In the genomic region with DNA sequence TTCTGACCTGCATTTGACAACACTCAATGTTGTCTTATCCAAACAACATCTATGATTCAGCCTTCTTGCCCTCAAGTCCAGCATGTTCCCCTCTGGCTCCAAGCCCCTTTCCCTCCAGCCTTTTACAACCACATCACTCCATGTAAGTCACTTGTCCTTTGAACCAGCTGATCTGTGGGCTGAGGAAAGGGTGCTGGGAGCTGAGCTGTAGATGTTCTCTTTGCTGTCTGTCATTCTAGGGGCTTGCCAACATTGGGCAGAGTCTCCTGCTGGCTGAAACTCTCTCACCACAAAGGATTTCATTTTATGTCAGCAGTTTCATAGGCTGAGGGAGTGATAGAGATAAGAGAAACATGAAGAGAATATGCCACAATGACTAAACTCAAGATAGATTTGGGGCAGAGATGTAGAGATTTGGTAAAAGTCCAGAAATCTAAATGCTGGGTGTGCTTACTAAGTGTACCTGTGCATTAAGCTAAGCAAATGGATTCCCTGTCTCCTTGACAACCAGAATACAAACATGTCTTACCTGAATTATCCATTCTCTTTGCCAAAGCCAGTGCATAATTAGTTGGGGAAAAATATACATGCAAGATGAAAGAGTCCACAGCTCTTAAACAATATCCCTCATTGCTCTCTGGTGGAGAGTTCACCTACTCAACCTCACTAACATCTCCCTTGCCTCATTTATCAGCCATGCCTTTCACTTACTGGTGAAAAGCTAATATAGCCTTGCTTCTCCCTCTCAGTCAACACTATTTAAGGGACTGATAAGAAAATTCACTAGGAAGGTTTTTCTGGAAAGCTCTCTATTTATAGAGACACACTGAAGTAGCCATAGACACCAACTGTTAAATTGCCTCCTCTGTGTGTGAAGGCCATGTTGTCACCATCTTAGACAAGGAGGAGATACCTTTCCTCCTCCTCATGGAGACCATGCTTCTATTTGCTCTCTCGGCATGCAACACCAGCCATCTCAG, we compare ENCODE assay signal across 9 cellular contexts.
DNase-seq lines count a peak whose midpoint lies in the region; ATAC-seq, FAIRE-seq and TF ChIP-seq lines count a peak whose summit lies in the region.
"Had no signal": no experiment of that assay in that cellular context is flagged by ENCODE, and none has a peak within 500 bp of the region (broad histone marks: within the 10 kb centered on the region; RNA-seq: fewer than 3 reads in every experiment).

No MANE protein-coding gene starts in this region.

- TF ChIP-seq EP300 in A549 (IDR thresholded peaks at IDR 0.05): no peak

- H3K27me3 Mint-ChIP-seq in astrocyte (ENCODE audit: low read depth, unreplicated experiment) (peaks cover 4% of the 10 kb centered on the region), HFFc6 (ENCODE audit: insufficient read depth) (peaks cover 25% of the 10 kb centered on the region), endodermal cell (ENCODE audit: insufficient read depth) (peaks cover 16% of the 10 kb centered on the region)

- H3K36me3 ChIP-seq in astrocyte (ENCODE audit: insufficient read depth, low read length): no peaks in the 10 kb centered on the region
- no peaks in the 10 kb centered on the region for H3K36me3 ChIP-seq in A673 (ENCODE audit: insufficient read depth, low read length, poor library complexity, severe bottlenecking)
- no peaks in the 10 kb centered on the region for H3K36me3 ChIP-seq in endodermal cell (ENCODE audit: control insufficient read depth, insufficient read depth, low read length)

- H3K4me1 Mint-ChIP-seq in astrocyte (ENCODE audit: low read depth, unreplicated experiment): peaks cover 10% of the 10 kb centered on the region
- peaks cover 7% of the 10 kb centered on the region for H3K4me1 Mint-ChIP-seq in HFFc6 (ENCODE audit: low read depth)
- H3K4me1 Mint-ChIP-seq in endodermal cell: peaks cover 8% of the 10 kb centered on the region
- H3K4me1 Mint-ChIP-seq: activated B cell treated with CpG ODN at 0.5 μM for 24 hours had no signal

- H3K36me3 Mint-ChIP-seq in astrocyte (ENCODE audit: low read depth, unreplicated experiment) (no peaks in the 10 kb centered on the region), HFFc6 (ENCODE audit: low read depth) (no peaks in the 10 kb centered on the region), endodermal cell (ENCODE audit: low read depth) (no peaks in the 10 kb centered on the region)

- no peak overlapping the region for H3K9ac ChIP-seq in astrocyte (ENCODE audit: low read length)
- no peak overlapping the region for H3K9ac ChIP-seq in endodermal cell (ENCODE audit: extremely low read depth, low read length, poor library complexity, severe bottlenecking)

- H3K27ac Mint-ChIP-seq in astrocyte (ENCODE audit: unreplicated experiment) (no peak overlapping the region), HFFc6 (no peak overlapping the region), endodermal cell (no peak overlapping the region)
- H3K27ac Mint-ChIP-seq: activated B cell treated with CpG ODN at 0.5 μM for 24 hours had no signal

- DNase-seq in A549 (ENCODE audit: low read depth in 1 of 2, low spot score in 1 of 2) (no peak), GM19239 (ENCODE audit: insufficient read length, low spot score) (peak; percentile 18), astrocyte (ENCODE audit: low read depth) (peak; percentile 48), GDM1 (lab: John Stamatoyannopoulos, UW) (no peak), HFFc6 (no peak), A673 (ENCODE audit: low spot score) (no peak), endodermal cell (no peak)
- DNase-seq: activated B cell treated with CpG ODN at 0.5 μM for 24 hours had no signal

- no peaks in the 10 kb centered on the region for H3K9me3 Mint-ChIP-seq in astrocyte (ENCODE audit: unreplicated experiment)
- no peaks in the 10 kb centered on the region for H3K9me3 Mint-ChIP-seq in HFFc6
- H3K9me3 Mint-ChIP-seq in endodermal cell: no peaks in the 10 kb centered on the region
- H3K9me3 Mint-ChIP-seq: activated B cell treated with CpG ODN at 0.5 μM for 24 hours had no signal

- H3K4me3 ChIP-seq in A549 (no peak overlapping the region), astrocyte (ENCODE audit: insufficient read depth, low read depth, low read length) (no peak overlapping the region), A673 (ENCODE audit: low read depth, low read length, poor library complexity, severe bottlenecking) (no peak overlapping the region), endodermal cell (ENCODE audit: low read length) (no peak overlapping the region)

- H3K9me3 ChIP-seq in A549: no peaks in the 10 kb centered on the region
- no peaks in the 10 kb centered on the region for H3K9me3 ChIP-seq in astrocyte (ENCODE audit: insufficient read depth, low read depth, low read length)
- no peaks in the 10 kb centered on the region for H3K9me3 ChIP-seq in A673 (ENCODE audit: low read depth, low read length, poor library complexity, severe bottlenecking)
- H3K9me3 ChIP-seq in endodermal cell (ENCODE audit: control insufficient read depth, low read length): no peaks in the 10 kb centered on the region

- WGBS in A549 (ENCODE audit: missing lambda C conversion rate): no CpG with 5 or more reads among the region's 1 CpG
- WGBS in endodermal cell (ENCODE audit: insufficient coverage in 1 of 2, insufficient read length in 1 of 2), 2 experiments: 86 to 93% methylated on average over 1 of the region's 1 CpG

- TF ChIP-seq POLR2A in A549 (IDR thresholded peaks at IDR 0.05; ENCODE audit: low read length): no peak

- POLR2A ChIA-PET in A549 (lab: Yijun Ruan, JAX) (interaction anchor here (1.2 kb wide), 1 partner anchor 237 kb away, joined by 4 read pairs; no protein-coding TSS in a partner anchor), A673 (lab: Charles Lee; ENCODE audit: low non-redundant PET) (no interaction called here)

- ATAC-seq in A549 (no peak), HG03442 (IDR thresholded peaks at IDR 0.05; ENCODE audit: unreplicated experiment) (peak; percentile 89)

- TF ChIP-seq CTCF in A549 (IDR thresholded peaks at IDR 0.05) (no peak), astrocyte (IDR thresholded peaks at IDR 0.05; ENCODE audit: insufficient read depth, low read depth, low read length) (no peak), HFFc6 (IDR thresholded peaks at IDR 0.05) (no peak), A673 (conservative IDR thresholded peaks at IDR 0.05; ENCODE audit: low read depth, low read length) (no peak), endodermal cell (conservative IDR thresholded peaks at IDR 0.05) (no peak)

- intact Hi-C loops in A673 (cut with micrococcal nuclease; ENCODE audit: unreplicated experiment): no loop called here

- peak overlapping the region; percentile 30; the same call in 2 of the 3 replicates for H3K4me2 ChIP-seq in A549
- no peak overlapping the region for H3K4me2 ChIP-seq in astrocyte (ENCODE audit: low read length)

- H3K27me3 ChIP-seq in astrocyte (ENCODE audit: insufficient read depth, low read length): no peaks in the 10 kb centered on the region
- H3K27me3 ChIP-seq in A673 (replicated peaks; ENCODE audit: insufficient read depth, low read depth, low read length, poor library complexity): no peaks in the 10 kb centered on the region
- H3K27me3 ChIP-seq in endodermal cell (ENCODE audit: control insufficient read depth, insufficient read depth, low read length, poor library complexity, severe bottlenecking): peaks cover 4% of the 10 kb centered on the region

- no peak for FAIRE-seq in A549 (lab: Jason Lieb, UNC)
- FAIRE-seq in GM19239 (lab: Jason Lieb, UNC): no peak
- FAIRE-seq in astrocyte (lab: Jason Lieb, UNC): no peak

- no TSS peak for BruUV-seq in A673 (replicated peaks; lab: Mats Ljungman, UMichigan)

- no peak overlapping the region for H2AFZ ChIP-seq in astrocyte (ENCODE audit: low read depth, low read length)

- peak overlapping the region in 1 of 2 experiments; percentile 69; a peak in 4 of 6 replicates for H3K27ac ChIP-seq in A549
- H3K27ac ChIP-seq in astrocyte (ENCODE audit: low read depth, low read length): no peak overlapping the region
- no peak overlapping the region for H3K27ac ChIP-seq in A673 (ENCODE audit: low read depth, low read length, poor library complexity, severe bottlenecking)
- H3K27ac ChIP-seq in endodermal cell (ENCODE audit: low read depth, low read length): no peak overlapping the region

- peaks cover 29% of the 10 kb centered on the region for H3K4me1 ChIP-seq in A549
- H3K4me1 ChIP-seq in astrocyte (ENCODE audit: insufficient read depth, low read length): peaks cover 12% of the 10 kb centered on the region
- H3K4me1 ChIP-seq in A673 (ENCODE audit: insufficient read depth, low read length, poor library complexity, severe bottlenecking): no peaks in the 10 kb centered on the region
- peaks cover 10% of the 10 kb centered on the region for H3K4me1 ChIP-seq in endodermal cell (ENCODE audit: control insufficient read depth, insufficient read depth, low read length)

- no peak for TF ChIP-seq RAD21 in A549 (conservative IDR thresholded peaks at IDR 0.05 in 1 of 2, IDR thresholded peaks at IDR 0.05 in 1 of 2)

- H3K79me2 ChIP-seq in astrocyte (ENCODE audit: insufficient read depth, low read length): no peaks in the 10 kb centered on the region

- H4K20me1 ChIP-seq in astrocyte (ENCODE audit: insufficient read depth, low read length): no peaks in the 10 kb centered on the region

- CTCF ChIA-PET in A549 (lab: Yijun Ruan, JAX): interaction anchor here (0.9 to 1.0 kb wide), 2 partner anchors 88 to 105 kb away, joined by 3 read pairs; no protein-coding TSS in a partner anchor
- CTCF ChIA-PET in A673 (lab: Charles Lee): no interaction called here

- H3K4me3 Mint-ChIP-seq in astrocyte (ENCODE audit: unreplicated experiment) (no peak overlapping the region), HFFc6 (no peak overlapping the region), endodermal cell (no peak overlapping the region)
- H3K4me3 Mint-ChIP-seq: activated B cell treated with CpG ODN at 0.5 μM for 24 hours had no signal

TF ChIP-seq in A549, 52 proteins besides CTCF, POLR2A, EP300 and RAD21 (continues in another document):
- TF ChIP-seq CHD2 (IDR thresholded peaks at IDR 0.05; ENCODE audit: low read length, partially characterized antibody) (no peak), MYC (IDR thresholded peaks at IDR 0.05; ENCODE audit: borderline replicate concordance, low read length) (no peak), GATA3 (IDR thresholded peaks at IDR 0.05; ENCODE audit: borderline replicate concordance) (no peak), ESRRA (IDR thresholded peaks at IDR 0.05; ENCODE audit: borderline replicate concordance, low read length) (no peak), CHD4 (IDR thresholded peaks at IDR 0.05; ENCODE audit: borderline replicate concordance) (no peak), CBX2 (IDR thresholded peaks at IDR 0.05; ENCODE audit: borderline replicate concordance, low read depth) (no peak), CBX8 (IDR thresholded peaks at IDR 0.05) (no peak), HOXB5 (CRISPR knock-in tag; IDR thresholded peaks at IDR 0.05) (no peak), EHF (CRISPR knock-in tag; IDR thresholded peaks at IDR 0.05) (no peak), FOSB (CRISPR knock-in tag; IDR thresholded peaks at IDR 0.05) (no peak), RARB (CRISPR knock-in tag; IDR thresholded peaks at IDR 0.05) (no peak)
- TF ChIP-seq, protein P1, sequence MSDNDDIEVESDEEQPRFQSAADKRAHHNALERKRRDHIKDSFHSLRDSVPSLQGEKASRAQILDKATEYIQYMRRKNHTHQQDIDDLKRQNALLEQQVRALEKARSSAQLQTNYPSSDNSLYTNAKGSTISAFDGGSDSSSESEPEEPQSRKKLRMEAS (IDR thresholded peaks at IDR 0.05): no peak

Comparison
In these comparisons a context has a peak if more than half of its experiments do, and no peak if none do; other contexts are left out.
1. DNase-seq: peak in GM19239 (single experiment) and astrocyte (single experiment); none in A549 (0 of 2), GDM1 (single experiment), HFFc6 (single experiment), A673 (single experiment) and endodermal cell (single experiment).